2 cellular contexts compared by ENCODE assay signal in genomic region chr22:24843048-24843447, GRCh38.
TF ChIP-seq lines count a peak whose summit lies in the region.

No MANE protein-coding gene starts in this region.

TF ChIP-seq in Ishikawa, 13 proteins besides CTCF, POLR2A, EP300 and RAD21 (continued from another document):
- TF ChIP-seq REST (IDR thresholded peaks at IDR 0.05; ENCODE audit: low read depth), result peak; percentile 86

TF ChIP-seq in GM12878, 131 proteins besides CTCF, POLR2A, EP300 and RAD21:
- TF ChIP-seq REST (IDR thresholded peaks at IDR 0.05; ENCODE audit: low read depth, low read length), result peak; percentile 67; the same call in 1 of the 2 replicates
- no peak for TF ChIP-seq BMI1 (IDR thresholded peaks at IDR 0.05; ENCODE audit: borderline replicate concordance)
